In the genomic region with DNA sequence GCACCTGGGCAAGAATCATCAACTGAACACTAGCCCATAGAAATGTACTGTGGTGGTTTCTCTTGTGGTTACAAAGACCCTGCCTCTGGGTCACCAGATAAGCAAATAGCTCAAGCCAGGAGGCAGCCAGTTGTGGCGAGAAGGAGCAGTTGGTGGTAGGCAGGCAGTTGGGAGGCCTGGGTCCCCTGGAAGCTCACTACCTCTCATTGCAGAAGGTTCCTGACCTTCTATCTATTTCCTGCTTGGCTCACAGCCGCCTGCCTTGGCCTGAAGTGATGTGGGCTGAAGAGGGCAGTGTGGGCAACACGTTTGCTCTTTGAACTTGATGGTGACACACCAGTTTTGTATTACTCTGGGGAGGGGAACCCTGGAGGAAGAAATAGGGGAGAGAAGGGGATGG, we compare ENCODE assay signal across 1 cellular context.
A peak's percentile ranks its signal among the peaks of the same experiment; 100 is the strongest.
TF ChIP-seq lines count a peak whose summit lies in the region.

No MANE protein-coding gene starts in this region.

TF ChIP-seq in HepG2, 621 proteins besides CTCF, POLR2A, EP300 and RAD21 (continued from another document):
- TF ChIP-seq, protein P1, sequence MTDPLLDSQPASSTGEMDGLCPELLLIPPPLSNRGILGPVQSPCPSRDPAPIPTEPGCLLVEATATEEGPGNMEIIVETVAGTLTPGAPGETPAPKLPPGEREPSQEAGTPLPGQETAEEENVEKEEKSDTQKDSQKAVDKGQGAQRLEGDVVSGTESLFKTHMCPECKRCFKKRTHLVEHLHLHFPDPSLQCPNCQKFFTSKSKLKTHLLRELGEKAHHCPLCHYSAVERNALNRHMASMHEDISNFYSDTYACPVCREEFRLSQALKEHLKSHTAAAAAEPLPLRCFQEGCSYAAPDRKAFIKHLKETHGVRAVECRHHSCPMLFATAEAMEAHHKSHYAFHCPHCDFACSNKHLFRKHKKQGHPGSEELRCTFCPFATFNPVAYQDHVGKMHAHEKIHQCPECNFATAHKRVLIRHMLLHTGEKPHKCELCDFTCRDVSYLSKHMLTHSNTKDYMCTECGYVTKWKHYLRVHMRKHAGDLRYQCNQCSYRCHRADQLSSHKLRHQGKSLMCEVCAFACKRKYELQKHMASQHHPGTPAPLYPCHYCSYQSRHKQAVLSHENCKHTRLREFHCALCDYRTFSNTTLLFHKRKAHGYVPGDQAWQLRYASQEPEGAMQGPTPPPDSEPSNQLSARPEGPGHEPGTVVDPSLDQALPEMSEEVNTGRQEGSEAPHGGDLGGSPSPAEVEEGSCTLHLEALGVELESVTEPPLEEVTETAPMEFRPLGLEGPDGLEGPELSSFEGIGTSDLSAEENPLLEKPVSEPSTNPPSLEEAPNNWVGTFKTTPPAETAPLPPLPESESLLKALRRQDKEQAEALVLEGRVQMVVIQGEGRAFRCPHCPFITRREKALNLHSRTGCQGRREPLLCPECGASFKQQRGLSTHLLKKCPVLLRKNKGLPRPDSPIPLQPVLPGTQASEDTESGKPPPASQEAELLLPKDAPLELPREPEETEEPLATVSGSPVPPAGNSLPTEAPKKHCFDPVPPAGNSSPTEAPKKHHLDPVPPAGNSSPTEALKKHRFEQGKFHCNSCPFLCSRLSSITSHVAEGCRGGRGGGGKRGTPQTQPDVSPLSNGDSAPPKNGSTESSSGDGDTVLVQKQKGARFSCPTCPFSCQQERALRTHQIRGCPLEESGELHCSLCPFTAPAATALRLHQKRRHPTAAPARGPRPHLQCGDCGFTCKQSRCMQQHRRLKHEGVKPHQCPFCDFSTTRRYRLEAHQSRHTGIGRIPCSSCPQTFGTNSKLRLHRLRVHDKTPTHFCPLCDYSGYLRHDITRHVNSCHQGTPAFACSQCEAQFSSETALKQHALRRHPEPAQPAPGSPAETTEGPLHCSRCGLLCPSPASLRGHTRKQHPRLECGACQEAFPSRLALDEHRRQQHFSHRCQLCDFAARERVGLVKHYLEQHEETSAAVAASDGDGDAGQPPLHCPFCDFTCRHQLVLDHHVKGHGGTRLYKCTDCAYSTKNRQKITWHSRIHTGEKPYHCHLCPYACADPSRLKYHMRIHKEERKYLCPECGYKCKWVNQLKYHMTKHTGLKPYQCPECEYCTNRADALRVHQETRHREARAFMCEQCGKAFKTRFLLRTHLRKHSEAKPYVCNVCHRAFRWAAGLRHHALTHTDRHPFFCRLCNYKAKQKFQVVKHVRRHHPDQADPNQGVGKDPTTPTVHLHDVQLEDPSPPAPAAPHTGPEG (CRISPR knock-in tag; IDR thresholded peaks at IDR 0.05) = peak; percentile 33; the same call in 1 of the 2 replicates
- no peak for TF ChIP-seq IKZF1 (IDR thresholded peaks at IDR 0.05)
- no peak for TF ChIP-seq ZNF124 (CRISPR knock-in tag; IDR thresholded peaks at IDR 0.05)
- TF ChIP-seq, protein P2, sequence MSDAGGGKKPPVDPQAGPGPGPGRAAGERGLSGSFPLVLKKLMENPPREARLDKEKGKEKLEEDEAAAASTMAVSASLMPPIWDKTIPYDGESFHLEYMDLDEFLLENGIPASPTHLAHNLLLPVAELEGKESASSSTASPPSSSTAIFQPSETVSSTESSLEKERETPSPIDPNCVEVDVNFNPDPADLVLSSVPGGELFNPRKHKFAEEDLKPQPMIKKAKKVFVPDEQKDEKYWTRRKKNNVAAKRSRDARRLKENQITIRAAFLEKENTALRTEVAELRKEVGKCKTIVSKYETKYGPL (CRISPR knock-in tag; IDR thresholded peaks at IDR 0.05) = no peak
- TF ChIP-seq SMC3 (IDR thresholded peaks at IDR 0.05; ENCODE audit: low read length) = peak; percentile 55; the same call in 1 of the 2 replicates
- TF ChIP-seq ZNF674 (CRISPR knock-in tag; IDR thresholded peaks at IDR 0.05; ENCODE audit: low read depth) = no peak
- TF ChIP-seq ARNT (IDR thresholded peaks at IDR 0.05) = no peak
- no peak for TF ChIP-seq RBM22 (optimal IDR thresholded peaks at IDR 0.05; ENCODE audit: low read length)
- TF ChIP-seq, protein P3, sequence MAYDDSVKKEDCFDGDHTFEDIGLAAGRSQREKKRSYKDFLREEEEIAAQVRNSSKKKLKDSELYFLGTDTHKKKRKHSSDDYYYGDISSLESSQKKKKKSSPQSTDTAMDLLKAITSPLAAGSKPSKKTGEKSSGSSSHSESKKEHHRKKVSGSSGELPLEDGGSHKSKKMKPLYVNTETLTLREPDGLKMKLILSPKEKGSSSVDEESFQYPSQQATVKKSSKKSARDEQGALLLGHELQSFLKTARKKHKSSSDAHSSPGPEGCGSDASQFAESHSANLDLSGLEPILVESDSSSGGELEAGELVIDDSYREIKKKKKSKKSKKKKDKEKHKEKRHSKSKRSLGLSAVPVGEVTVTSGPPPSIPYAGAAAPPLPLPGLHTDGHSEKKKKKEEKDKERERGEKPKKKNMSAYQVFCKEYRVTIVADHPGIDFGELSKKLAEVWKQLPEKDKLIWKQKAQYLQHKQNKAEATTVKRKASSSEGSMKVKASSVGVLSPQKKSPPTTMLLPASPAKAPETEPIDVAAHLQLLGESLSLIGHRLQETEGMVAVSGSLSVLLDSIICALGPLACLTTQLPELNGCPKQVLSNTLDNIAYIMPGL (CRISPR knock-in tag; IDR thresholded peaks at IDR 0.05; ENCODE audit: borderline replicate concordance in 1 of 2, low read depth in 1 of 2) = peak in 1 of 2 experiments; percentile 67; a peak in 1 of 4 replicates
- TF ChIP-seq FOXA3 (CRISPR knock-in tag; IDR thresholded peaks at IDR 0.05) = 0 out of 2 replicates have a peak, but pooled peaks have one; percentile 15
- peak; percentile 53; the same call in 1 of the 2 replicates for TF ChIP-seq SALL1 (CRISPR knock-in tag; IDR thresholded peaks at IDR 0.05)
- TF ChIP-seq, protein P4, sequence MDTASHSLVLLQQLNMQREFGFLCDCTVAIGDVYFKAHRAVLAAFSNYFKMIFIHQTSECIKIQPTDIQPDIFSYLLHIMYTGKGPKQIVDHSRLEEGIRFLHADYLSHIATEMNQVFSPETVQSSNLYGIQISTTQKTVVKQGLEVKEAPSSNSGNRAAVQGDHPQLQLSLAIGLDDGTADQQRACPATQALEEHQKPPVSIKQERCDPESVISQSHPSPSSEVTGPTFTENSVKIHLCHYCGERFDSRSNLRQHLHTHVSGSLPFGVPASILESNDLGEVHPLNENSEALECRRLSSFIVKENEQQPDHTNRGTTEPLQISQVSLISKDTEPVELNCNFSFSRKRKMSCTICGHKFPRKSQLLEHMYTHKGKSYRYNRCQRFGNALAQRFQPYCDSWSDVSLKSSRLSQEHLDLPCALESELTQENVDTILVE (CRISPR knock-in tag; IDR thresholded peaks at IDR 0.05) = no peak
- no peak for TF ChIP-seq HDAC6 (IDR thresholded peaks at IDR 0.05; ENCODE audit: low read depth, low read length)
- no peak for TF ChIP-seq RELA (CRISPR knock-in tag; IDR thresholded peaks at IDR 0.05)
- peak; percentile 42 for TF ChIP-seq TEAD3 (CRISPR knock-in tag; optimal IDR thresholded peaks at IDR 0.05; ENCODE audit: borderline replicate concordance)
- TF ChIP-seq, protein P5, sequence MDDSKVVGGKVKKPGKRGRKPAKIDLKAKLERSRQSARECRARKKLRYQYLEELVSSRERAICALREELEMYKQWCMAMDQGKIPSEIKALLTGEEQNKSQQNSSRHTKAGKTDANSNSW (CRISPR knock-in tag; IDR thresholded peaks at IDR 0.05; ENCODE audit: borderline replicate concordance) = no peak
- TF ChIP-seq BHLHE40 (IDR thresholded peaks at IDR 0.05; ENCODE audit: low read length) = peak; percentile 84
- no peak for TF ChIP-seq ZNF264 (CRISPR knock-in tag; IDR thresholded peaks at IDR 0.05)
- TF ChIP-seq, protein P6, sequence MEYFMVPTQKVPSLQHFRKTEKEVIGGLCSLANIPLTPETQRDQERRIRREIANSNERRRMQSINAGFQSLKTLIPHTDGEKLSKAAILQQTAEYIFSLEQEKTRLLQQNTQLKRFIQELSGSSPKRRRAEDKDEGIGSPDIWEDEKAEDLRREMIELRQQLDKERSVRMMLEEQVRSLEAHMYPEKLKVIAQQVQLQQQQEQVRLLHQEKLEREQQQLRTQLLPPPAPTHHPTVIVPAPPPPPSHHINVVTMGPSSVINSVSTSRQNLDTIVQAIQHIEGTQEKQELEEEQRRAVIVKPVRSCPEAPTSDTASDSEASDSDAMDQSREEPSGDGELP (IDR thresholded peaks at IDR 0.05; ENCODE audit: borderline replicate concordance, low read depth) = 0 out of 2 replicates have a peak, but pooled peaks have one; percentile 15
- TF ChIP-seq ZSCAN21 (CRISPR knock-in tag; IDR thresholded peaks at IDR 0.05; ENCODE audit: borderline replicate concordance) = no peak
- TF ChIP-seq HDAC2 (CRISPR knock-in tag; IDR thresholded peaks at IDR 0.05) = peak; percentile 26; the same call in 1 of the 2 replicates
- no peak for TF ChIP-seq JDP2 (CRISPR knock-in tag; IDR thresholded peaks at IDR 0.05; ENCODE audit: borderline replicate concordance)
- TF ChIP-seq ZNF501 (CRISPR knock-in tag; IDR thresholded peaks at IDR 0.05) = no peak
- no peak for TF ChIP-seq MXI1 (IDR thresholded peaks at IDR 0.05; ENCODE audit: borderline replicate concordance, low read depth, low read length)
- 0 out of 2 replicates have a peak, but pooled peaks have one; percentile 27 for TF ChIP-seq CEBPG (CRISPR knock-in tag; IDR thresholded peaks at IDR 0.05)
- peak; percentile 53 for TF ChIP-seq SAP130 (CRISPR knock-in tag; IDR thresholded peaks at IDR 0.05; ENCODE audit: low read depth)
- TF ChIP-seq, protein P7, sequence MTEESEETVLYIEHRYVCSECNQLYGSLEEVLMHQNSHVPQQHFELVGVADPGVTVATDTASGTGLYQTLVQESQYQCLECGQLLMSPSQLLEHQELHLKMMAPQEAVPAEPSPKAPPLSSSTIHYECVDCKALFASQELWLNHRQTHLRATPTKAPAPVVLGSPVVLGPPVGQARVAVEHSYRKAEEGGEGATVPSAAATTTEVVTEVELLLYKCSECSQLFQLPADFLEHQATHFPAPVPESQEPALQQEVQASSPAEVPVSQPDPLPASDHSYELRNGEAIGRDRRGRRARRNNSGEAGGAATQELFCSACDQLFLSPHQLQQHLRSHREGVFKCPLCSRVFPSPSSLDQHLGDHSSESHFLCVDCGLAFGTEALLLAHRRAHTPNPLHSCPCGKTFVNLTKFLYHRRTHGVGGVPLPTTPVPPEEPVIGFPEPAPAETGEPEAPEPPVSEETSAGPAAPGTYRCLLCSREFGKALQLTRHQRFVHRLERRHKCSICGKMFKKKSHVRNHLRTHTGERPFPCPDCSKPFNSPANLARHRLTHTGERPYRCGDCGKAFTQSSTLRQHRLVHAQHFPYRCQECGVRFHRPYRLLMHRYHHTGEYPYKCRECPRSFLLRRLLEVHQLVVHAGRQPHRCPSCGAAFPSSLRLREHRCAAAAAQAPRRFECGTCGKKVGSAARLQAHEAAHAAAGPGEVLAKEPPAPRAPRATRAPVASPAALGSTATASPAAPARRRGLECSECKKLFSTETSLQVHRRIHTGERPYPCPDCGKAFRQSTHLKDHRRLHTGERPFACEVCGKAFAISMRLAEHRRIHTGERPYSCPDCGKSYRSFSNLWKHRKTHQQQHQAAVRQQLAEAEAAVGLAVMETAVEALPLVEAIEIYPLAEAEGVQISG (CRISPR knock-in tag; IDR thresholded peaks at IDR 0.05) = peak; percentile 49
- TF ChIP-seq, protein P8, sequence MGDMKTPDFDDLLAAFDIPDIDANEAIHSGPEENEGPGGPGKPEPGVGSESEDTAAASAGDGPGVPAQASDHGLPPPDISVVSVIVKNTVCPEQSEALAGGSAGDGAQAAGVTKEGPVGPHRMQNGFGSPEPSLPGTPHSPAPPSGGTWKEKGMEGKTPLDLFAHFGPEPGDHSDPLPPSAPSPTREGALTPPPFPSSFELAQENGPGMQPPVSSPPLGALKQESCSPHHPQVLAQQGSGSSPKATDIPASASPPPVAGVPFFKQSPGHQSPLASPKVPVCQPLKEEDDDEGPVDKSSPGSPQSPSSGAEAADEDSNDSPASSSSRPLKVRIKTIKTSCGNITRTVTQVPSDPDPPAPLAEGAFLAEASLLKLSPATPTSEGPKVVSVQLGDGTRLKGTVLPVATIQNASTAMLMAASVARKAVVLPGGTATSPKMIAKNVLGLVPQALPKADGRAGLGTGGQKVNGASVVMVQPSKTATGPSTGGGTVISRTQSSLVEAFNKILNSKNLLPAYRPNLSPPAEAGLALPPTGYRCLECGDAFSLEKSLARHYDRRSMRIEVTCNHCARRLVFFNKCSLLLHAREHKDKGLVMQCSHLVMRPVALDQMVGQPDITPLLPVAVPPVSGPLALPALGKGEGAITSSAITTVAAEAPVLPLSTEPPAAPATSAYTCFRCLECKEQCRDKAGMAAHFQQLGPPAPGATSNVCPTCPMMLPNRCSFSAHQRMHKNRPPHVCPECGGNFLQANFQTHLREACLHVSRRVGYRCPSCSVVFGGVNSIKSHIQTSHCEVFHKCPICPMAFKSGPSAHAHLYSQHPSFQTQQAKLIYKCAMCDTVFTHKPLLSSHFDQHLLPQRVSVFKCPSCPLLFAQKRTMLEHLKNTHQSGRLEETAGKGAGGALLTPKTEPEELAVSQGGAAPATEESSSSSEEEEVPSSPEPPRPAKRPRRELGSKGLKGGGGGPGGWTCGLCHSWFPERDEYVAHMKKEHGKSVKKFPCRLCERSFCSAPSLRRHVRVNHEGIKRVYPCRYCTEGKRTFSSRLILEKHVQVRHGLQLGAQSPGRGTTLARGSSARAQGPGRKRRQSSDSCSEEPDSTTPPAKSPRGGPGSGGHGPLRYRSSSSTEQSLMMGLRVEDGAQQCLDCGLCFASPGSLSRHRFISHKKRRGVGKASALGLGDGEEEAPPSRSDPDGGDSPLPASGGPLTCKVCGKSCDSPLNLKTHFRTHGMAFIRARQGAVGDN (CRISPR knock-in tag; IDR thresholded peaks at IDR 0.05) = peak; percentile 56
- TF ChIP-seq ZSCAN9 (CRISPR knock-in tag; IDR thresholded peaks at IDR 0.05; ENCODE audit: borderline replicate concordance) = no peak
- TF ChIP-seq, protein P9, sequence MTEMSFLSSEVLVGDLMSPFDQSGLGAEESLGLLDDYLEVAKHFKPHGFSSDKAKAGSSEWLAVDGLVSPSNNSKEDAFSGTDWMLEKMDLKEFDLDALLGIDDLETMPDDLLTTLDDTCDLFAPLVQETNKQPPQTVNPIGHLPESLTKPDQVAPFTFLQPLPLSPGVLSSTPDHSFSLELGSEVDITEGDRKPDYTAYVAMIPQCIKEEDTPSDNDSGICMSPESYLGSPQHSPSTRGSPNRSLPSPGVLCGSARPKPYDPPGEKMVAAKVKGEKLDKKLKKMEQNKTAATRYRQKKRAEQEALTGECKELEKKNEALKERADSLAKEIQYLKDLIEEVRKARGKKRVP (CRISPR knock-in tag; IDR thresholded peaks at IDR 0.05) = no peak
- TF ChIP-seq MLLT10 (CRISPR knock-in tag; IDR thresholded peaks at IDR 0.05) = no peak
- peak; percentile 36; the same call in 1 of the 2 replicates for TF ChIP-seq ELF1 (CRISPR knock-in tag; IDR thresholded peaks at IDR 0.05)
- TF ChIP-seq NR2C2 (CRISPR knock-in tag; IDR thresholded peaks at IDR 0.05; ENCODE audit: borderline replicate concordance) = peak; percentile 37; the same call in 1 of the 2 replicates
- TF ChIP-seq, protein P10, sequence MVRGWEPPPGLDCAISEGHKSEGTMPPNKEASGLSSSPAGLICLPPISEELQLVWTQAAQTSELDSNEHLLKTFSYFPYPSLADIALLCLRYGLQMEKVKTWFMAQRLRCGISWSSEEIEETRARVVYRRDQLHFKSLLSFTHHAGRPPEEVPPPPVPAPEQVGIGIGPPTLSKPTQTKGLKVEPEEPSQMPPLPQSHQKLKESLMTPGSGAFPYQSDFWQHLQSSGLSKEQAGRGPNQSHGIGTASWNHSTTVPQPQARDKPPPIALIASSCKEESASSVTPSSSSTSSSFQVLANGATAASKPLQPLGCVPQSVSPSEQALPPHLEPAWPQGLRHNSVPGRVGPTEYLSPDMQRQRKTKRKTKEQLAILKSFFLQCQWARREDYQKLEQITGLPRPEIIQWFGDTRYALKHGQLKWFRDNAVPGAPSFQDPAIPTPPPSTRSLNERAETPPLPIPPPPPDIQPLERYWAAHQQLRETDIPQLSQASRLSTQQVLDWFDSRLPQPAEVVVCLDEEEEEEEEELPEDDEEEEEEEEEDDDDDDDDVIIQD (CRISPR knock-in tag; IDR thresholded peaks at IDR 0.05; ENCODE audit: low read depth) = 0 out of 2 replicates have a peak, but pooled peaks have one; percentile 33
- TF ChIP-seq NFKBIZ (CRISPR knock-in tag; IDR thresholded peaks at IDR 0.05) = no peak
- TF ChIP-seq TOPORS (CRISPR knock-in tag; IDR thresholded peaks at IDR 0.05) = no peak
- no peak for TF ChIP-seq ZNF430 (CRISPR knock-in tag; IDR thresholded peaks at IDR 0.05)
- no peak for TF ChIP-seq KLF6 (CRISPR knock-in tag; IDR thresholded peaks at IDR 0.05)
